In genomic region chr4:179292443-179292842, GRCh38 we compare ENCODE assay signal across 23 cellular contexts.
"Had no signal": no experiment of that assay in that cellular context is flagged by ENCODE, and none has a peak within 500 bp of the region (broad histone marks: within the 10 kb centered on the region; RNA-seq: fewer than 3 reads in every experiment).

No MANE protein-coding gene starts in this region.

- H3K27ac ChIP-seq: body of pancreas, dorsolateral prefrontal cortex, heart right ventricle, ovary, psoas muscle, suprapubic skin, transverse colon, vagina had no signal

- H3K4me1 Mint-ChIP-seq: activated CD4-positive, alpha-beta T cell treated with anti-CD3 and anti-CD28 coated beads, Interleukin-2, amount 10 ng/mL, durations not matched to agents 24 days and 14 days; activated naive CD8-positive, alpha-beta T cell treated with anti-CD3 and anti-CD28 coated beads for 36 hours; activated T-helper 17 cell treated with anti-CD3 and anti-CD28 coated beads, Interleukin-2, amount 50 U/mL, for 72 hours; memory B cell; naive thymus-derived CD8-positive, alpha-beta T cell; stimulated activated naive CD8-positive, alpha-beta T cell treated with anti-CD3 and anti-CD28 coated beads, Interleukin-15, amount 100 ng/mL, for 72 hours had no signal

- H3K27me3 ChIP-seq: body of pancreas, dorsolateral prefrontal cortex, heart right ventricle, ovary, suprapubic skin, transverse colon, vagina had no signal

- H3K4me1 ChIP-seq: body of pancreas, heart right ventricle, psoas muscle, suprapubic skin, transverse colon, vagina had no signal

- H3K36me3 Mint-ChIP-seq: activated naive CD8-positive, alpha-beta T cell treated with anti-CD3 and anti-CD28 coated beads for 36 hours; memory B cell had no signal

- H3K4me3 ChIP-seq: body of pancreas, dorsolateral prefrontal cortex, heart right ventricle, ovary, psoas muscle, suprapubic skin, transverse colon, vagina had no signal

- H3K27me3 Mint-ChIP-seq: activated CD4-positive, alpha-beta T cell treated with anti-CD3 and anti-CD28 coated beads, Interleukin-2, amount 10 ng/mL, durations not matched to agents 24 days and 14 days; activated CD8-positive, alpha-beta T cell treated with anti-CD3 and anti-CD28 coated beads for 36 hours; activated naive CD8-positive, alpha-beta T cell treated with anti-CD3 and anti-CD28 coated beads for 36 hours; activated T-helper 17 cell treated with anti-CD3 and anti-CD28 coated beads, Interleukin-2, amount 50 U/mL, for 72 hours; memory B cell; naive thymus-derived CD8-positive, alpha-beta T cell; stimulated activated naive CD8-positive, alpha-beta T cell treated with anti-CD3 and anti-CD28 coated beads, Interleukin-15, amount 100 ng/mL, for 72 hours had no signal

- H3K9me3 ChIP-seq: ovary, psoas muscle, transverse colon, vagina had no signal

- H3K9me3 Mint-ChIP-seq: activated CD4-positive, alpha-beta T cell treated with anti-CD3 and anti-CD28 coated beads, Interleukin-2, amount 10 ng/mL, durations not matched to agents 24 days and 14 days had no signal

- H3K4me3 Mint-ChIP-seq: activated CD4-positive, alpha-beta T cell treated with anti-CD3 and anti-CD28 coated beads, Interleukin-2, amount 10 ng/mL, durations not matched to agents 24 days and 14 days; activated CD8-positive, alpha-beta T cell treated with anti-CD3 and anti-CD28 coated beads for 36 hours; activated naive CD8-positive, alpha-beta T cell treated with anti-CD3 and anti-CD28 coated beads for 36 hours; activated T-helper 17 cell treated with anti-CD3 and anti-CD28 coated beads, Interleukin-2, amount 50 U/mL, for 72 hours; endodermal cell; memory B cell; naive thymus-derived CD8-positive, alpha-beta T cell; stimulated activated naive CD8-positive, alpha-beta T cell treated with anti-CD3 and anti-CD28 coated beads, Interleukin-15, amount 100 ng/mL, for 72 hours had no signal

- H3K36me3 ChIP-seq: heart right ventricle, ovary, suprapubic skin, transverse colon, vagina had no signal

- H3K27ac Mint-ChIP-seq: activated CD4-positive, alpha-beta T cell treated with anti-CD3 and anti-CD28 coated beads, Interleukin-2, amount 10 ng/mL, durations not matched to agents 24 days and 14 days; activated CD8-positive, alpha-beta T cell treated with anti-CD3 and anti-CD28 coated beads for 36 hours; activated naive CD8-positive, alpha-beta T cell treated with anti-CD3 and anti-CD28 coated beads for 36 hours; activated T-helper 17 cell treated with anti-CD3 and anti-CD28 coated beads, Interleukin-2, amount 50 U/mL, for 72 hours; endodermal cell; memory B cell; naive thymus-derived CD8-positive, alpha-beta T cell; stimulated activated naive CD8-positive, alpha-beta T cell treated with anti-CD3 and anti-CD28 coated beads, Interleukin-15, amount 100 ng/mL, for 72 hours had no signal

- DNase-seq: activated CD4-positive, alpha-beta T cell treated with anti-CD3 and anti-CD28 coated beads, Interleukin-2, amount 10 ng/mL, durations not matched to agents 24 days and 14 days; activated CD8-positive, alpha-beta T cell treated with anti-CD3 and anti-CD28 coated beads for 36 hours; activated naive CD4-positive, alpha-beta T cell; activated naive CD8-positive, alpha-beta T cell treated with anti-CD3 and anti-CD28 coated beads for 36 hours; activated T-cell treated with anti-CD3 and anti-CD28 coated beads, Interleukin-2, amount 50 U/mL, for 1 hour; body of pancreas; central memory CD4-positive, alpha-beta T cell; dorsolateral prefrontal cortex; endodermal cell; erythroblast; heart right ventricle; left ventricle myocardium superior; naive thymus-derived CD8-positive, alpha-beta T cell; ovary; psoas muscle; right cardiac atrium; stimulated activated naive CD8-positive, alpha-beta T cell treated with anti-CD3 and anti-CD28 coated beads, Interleukin-15, amount 100 ng/mL, for 72 hours; T-helper 9 cell; transverse colon had no signal

- ATAC-seq: activated CD8-positive, alpha-beta T cell treated with anti-CD3 and anti-CD28 coated beads for 36 hours; activated T-helper 17 cell treated with anti-CD3 and anti-CD28 coated beads, Interleukin-2, amount 50 U/mL, for 72 hours; body of pancreas; heart right ventricle; left ventricle myocardium superior; naive thymus-derived CD8-positive, alpha-beta T cell; psoas muscle; right cardiac atrium; stimulated activated naive CD8-positive, alpha-beta T cell treated with anti-CD3 and anti-CD28 coated beads, Interleukin-15, amount 100 ng/mL, for 72 hours had no signal
